17 cellular contexts compared by ENCODE assay signal in genomic region chr2:241894056-241894641, GRCh38. TPM values are rescaled to one million over a fixed set of nuclear protein-coding genes. Genes with fewer than 3 reads are reported as not detected.
A peak's percentile ranks its signal among the peaks of the same experiment; 100 is the strongest.
DNase-seq lines count a peak whose midpoint lies in the region; ATAC-seq, FAIRE-seq and TF ChIP-seq lines count a peak whose summit lies in the region.
"Had no signal": no experiment of that assay in that cellular context is flagged by ENCODE, and none has a peak within 500 bp of the region (broad histone marks: within the 10 kb centered on the region; RNA-seq: fewer than 3 reads in every experiment).

No MANE protein-coding gene starts in this region.

- TF ChIP-seq CTCF in right atrium auricular region (IDR thresholded peaks at IDR 0.05) = no peak
- TF ChIP-seq CTCF in coronary artery (IDR thresholded peaks at IDR 0.05) = no peak

- no peak overlapping the region for H2AK5ac ChIP-seq in neuronal stem cell (ENCODE audit: low read depth, low read length)

- H3K9me3 ChIP-seq in right atrium auricular region (no peaks in the 10 kb centered on the region), neuronal stem cell (replicated peaks in 1 of 2; ENCODE audit: control insufficient read depth in 2 of 2, insufficient read depth in 1 of 2, low read depth in 1 of 2, low read length in 2 of 2) (no peaks in the 10 kb centered on the region)

- no peak overlapping the region for H3K4ac ChIP-seq in neuronal stem cell (ENCODE audit: low read length)

- peak overlapping the region; percentile 50 for H2BK12ac ChIP-seq in neuronal stem cell (ENCODE audit: low read length)

- H3K18ac ChIP-seq in neuronal stem cell (ENCODE audit: low read length) = peak overlapping the region; percentile 38

- intact Hi-C loops in cardiac septum (cut with DNase I) = no loop called here

- H2BK15ac ChIP-seq in neuronal stem cell (ENCODE audit: low read length) = peak overlapping the region; percentile 43

- H3K23ac ChIP-seq in neuronal stem cell (ENCODE audit: low read depth, low read length, poor library complexity) = peak overlapping the region; percentile 55

- H3K14ac ChIP-seq in neuronal stem cell (ENCODE audit: low read length) = no peak overlapping the region

- DNase-seq in cardiac septum (ENCODE audit: low spot score) = peak; percentile 71
- no peak for DNase-seq in right atrium auricular region (ENCODE audit: low spot score)
- DNase-seq in coronary artery (ENCODE audit: low spot score) = peak; percentile 62
- no peak for DNase-seq in neuronal stem cell (ENCODE audit: low spot score)
- no peak for DNase-seq in H54 (ENCODE audit: insufficient read length, low spot score)
- no peak for DNase-seq in GM19239 (ENCODE audit: insufficient read length, low spot score)
- DNase-seq in activated gamma-delta T cell treated with Interleukin-2 at 50 U/mL for 16 hours = no peak
- DNase-seq: activated naive CD8-positive, alpha-beta T cell treated with anti-CD3 and anti-CD28 coated beads, Interleukin-2, amount 50 U/mL, for 24 hours; cerebellar nuclear complex; NCI-H146; substantia nigra had no signal

- WGBS in neuronal stem cell (ENCODE audit: extremely low coverage in 2 of 2, insufficient read length in 2 of 2, insufficient replicate concordance in 1 of 2), 2 donors = no CpG with 5 or more reads among the region's 23 CpGs

- H3K27ac ChIP-seq in right atrium auricular region (no peak overlapping the region), coronary artery (no peak overlapping the region), neuronal stem cell (replicated peaks; ENCODE audit: low read length) (no peak overlapping the region)

- no peaks in the 10 kb centered on the region for H3K27me3 ChIP-seq in right atrium auricular region
- H3K27me3 ChIP-seq in neuronal stem cell (ENCODE audit: control insufficient read depth in 3 of 3, insufficient read depth in 3 of 3, low read depth in 1 of 3, low read length in 3 of 3) = no peaks in the 10 kb centered on the region

- H3K4me3 ChIP-seq in right atrium auricular region = no peak overlapping the region
- H3K4me3 ChIP-seq in coronary artery = no peak overlapping the region
- H3K4me3 ChIP-seq in neuronal stem cell (ENCODE audit: low read length in 2 of 2) = no peak overlapping the region

- no peak for FAIRE-seq in H54 (lab: Jason Lieb, UNC)
- FAIRE-seq in GM19239 (lab: Jason Lieb, UNC) = no peak
- FAIRE-seq: GM18507 had no signal

- no peak overlapping the region for H3K4me2 ChIP-seq in neuronal stem cell (ENCODE audit: insufficient read depth, low read length, poor library complexity, severe bottlenecking)

- H2BK5ac ChIP-seq in neuronal stem cell (ENCODE audit: low read length) = no peak overlapping the region

- H4K8ac ChIP-seq in neuronal stem cell (ENCODE audit: low read depth, low read length) = no peak overlapping the region

- H3K79me1 ChIP-seq in neuronal stem cell (ENCODE audit: low read depth, low read length) = peaks cover 1% of the 10 kb centered on the region

- no peak overlapping the region for H4K91ac ChIP-seq in neuronal stem cell (ENCODE audit: low read depth, low read length, poor library complexity)

- TF ChIP-seq POLR2A in H54 (IDR thresholded peaks at IDR 0.05; ENCODE audit: low read depth, low read length) = no peak

- H2BK120ac ChIP-seq in neuronal stem cell (ENCODE audit: low read depth, low read length) = no peak overlapping the region

- H3K36me3 ChIP-seq in right atrium auricular region (no peaks in the 10 kb centered on the region), neuronal stem cell (replicated peaks in 1 of 2; ENCODE audit: control insufficient read depth in 2 of 2, insufficient read depth in 2 of 2, low read length in 2 of 2) (no peaks in the 10 kb centered on the region)

- H2AFZ ChIP-seq in neuronal stem cell (ENCODE audit: low read length) = no peak overlapping the region

- H3K4me1 ChIP-seq in right atrium auricular region (peaks cover 0 to 5% of the 10 kb centered on the region in 2 donors), neuronal stem cell (ENCODE audit: control insufficient read depth in 2 of 2, insufficient read depth in 1 of 2, low read depth in 1 of 2, low read length in 2 of 2) (peaks cover 0 to 8% of the 10 kb centered on the region in 2 donors)

- H3K9ac ChIP-seq in neuronal stem cell (ENCODE audit: low read depth, low read length, poor library complexity) = no peak overlapping the region

- no peak for ATAC-seq in GM21825 (IDR thresholded peaks at IDR 0.05; ENCODE audit: unreplicated experiment)
- ATAC-seq: activated naive CD8-positive, alpha-beta T cell treated with anti-CD3 and anti-CD28 coated beads, Interleukin-2, amount 50 U/mL, for 24 hours had no signal

RNA-seq across cellular contexts. Expression of gene RTP5, which starts 24.6 kb away (rescaled TPM):
- total RNA-seq in cardiac septum = 0.08 TPM
- total RNA-seq in right atrium auricular region = not detected
- not detected for polyA plus RNA-seq in neuronal stem cell (2013, experiment 1 of 2)
- polyA plus RNA-seq in neuronal stem cell (2013, experiment 2 of 2) = not detected
- total RNA-seq: glomerular endothelial cell, LHCN-M2, NCI-H460, progenitor cell of endocrine pancreas had no signal

RNA-seq across cellular contexts. Expression of gene PDCD1, which starts 35.5 kb away (rescaled TPM):
- total RNA-seq in cardiac septum = 2.0 TPM
- total RNA-seq in right atrium auricular region = 10 to 100 TPM in 1 of 2 donors, 1 to 10 TPM in 1; 1.0 to 17.5 TPM
- not detected for polyA plus RNA-seq in neuronal stem cell (2013, experiment 1 of 2)
- polyA plus RNA-seq in neuronal stem cell (2013, experiment 2 of 2) = not detected
- total RNA-seq: glomerular endothelial cell, LHCN-M2, NCI-H460, progenitor cell of endocrine pancreas had no signal

Comparison
In these comparisons a context has a peak if more than half of its experiments do, and no peak if none do; other contexts are left out.
1. DNase-seq: peak in cardiac septum (single experiment) and coronary artery (single experiment); none in right atrium auricular region (single experiment), neuronal stem cell (single experiment), H54 (single experiment), GM19239 (single experiment) and activated gamma-delta T cell treated with Interleukin-2 at 50 U/mL for 16 hours (single experiment).